12 cellular contexts compared by ENCODE assay signal in the genomic region with DNA sequence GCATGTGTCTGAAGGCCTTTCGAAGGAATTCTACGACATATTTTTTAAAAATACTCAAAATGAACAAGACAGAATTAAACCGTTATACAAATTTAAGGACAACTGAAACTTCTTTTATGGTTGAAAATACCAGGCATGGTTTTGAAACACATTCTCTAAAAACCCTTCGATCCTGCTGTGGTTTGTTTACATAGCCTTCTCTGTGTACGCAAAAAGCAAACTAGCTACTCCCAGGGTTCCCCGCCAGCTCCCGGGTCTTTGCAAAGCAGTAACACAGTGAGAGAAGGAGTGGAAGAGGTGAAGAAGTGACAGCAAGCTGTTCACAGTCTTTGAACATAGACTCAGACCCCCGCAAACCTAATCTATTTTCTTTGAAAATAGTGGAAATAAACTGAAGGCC. TPM values are rescaled to one million over a fixed set of nuclear protein-coding genes. Genes with fewer than 3 reads are reported as not detected.
A peak's percentile ranks its signal among the peaks of the same experiment; 100 is the strongest.
DNase-seq lines count a peak whose midpoint lies in the region; ATAC-seq, FAIRE-seq and TF ChIP-seq lines count a peak whose summit lies in the region.
"Had no signal": no experiment of that assay in that cellular context is flagged by ENCODE, and none has a peak within 500 bp of the region (broad histone marks: within the 10 kb centered on the region; RNA-seq: fewer than 3 reads in every experiment).

No MANE protein-coding gene starts in this region.

- no peak for ATAC-seq in A549
- ATAC-seq in HG02571 (IDR thresholded peaks at IDR 0.05; ENCODE audit: unreplicated experiment), result no peak
- ATAC-seq in HG03354 (IDR thresholded peaks at IDR 0.05; ENCODE audit: poor library complexity, severe bottlenecking, unreplicated experiment), result no peak

- no peak for TF ChIP-seq CTCF in A549 (IDR thresholded peaks at IDR 0.05)
- TF ChIP-seq CTCF in liver (IDR thresholded peaks at IDR 0.05; ENCODE audit: low read depth, low read length, missing input control), result no peak

- DNase-seq in A549 (ENCODE audit: low read depth in 1 of 2, low spot score in 1 of 2) (no peak), Ammon's horn (ENCODE audit: low spot score) (no peak), cerebellum (ENCODE audit: low spot score) (no peak)
- DNase-seq in CD8-positive, alpha-beta memory T cell, result no peak
- DNase-seq in activated T-helper 2 cell treated with anti-CD3 and anti-CD28 coated beads, Interferon-gamma antibody, Interleukin-2, Interleukin-4, amounts not matched to agents 10 μg/mL and 5 μg/mL and 100 μg/mL, durations not matched to agents 14 hours and 24 hours and 36 hours (ENCODE audit: low spot score), result no peak
- DNase-seq: COR-L47, NCI-H1930 had no signal

- intact Hi-C loops in activated T-helper 2 cell treated with anti-CD3 and anti-CD28 coated beads, Interferon-gamma antibody, Interleukin-2, Interleukin-4, amounts not matched to agents 10 μg/mL and 5 μg/mL and 100 μg/mL, durations not matched to agents 14 hours and 24 hours and 36 hours (cut with micrococcal nuclease), result loop anchor here (10.0 kb wide), 1 partner anchor 455 kb away; a partner anchor contains a TSS

- TF ChIP-seq POLR2A in A549 (IDR thresholded peaks at IDR 0.05; ENCODE audit: low read length), result no peak

- H3K27ac Mint-ChIP-seq in CD8-positive, alpha-beta memory T cell, result peak overlapping the region; percentile 97 to 100 (median 98)
- peak overlapping the region; percentile 99 for H3K27ac Mint-ChIP-seq in activated T-helper 2 cell treated with anti-CD3 and anti-CD28 coated beads, Interferon-gamma antibody, Interleukin-2, Interleukin-4, amounts not matched to agents 10 μg/mL and 5 μg/mL and 100 μg/mL, durations not matched to agents 14 hours and 24 hours and 36 hours

- H3K27me3 ChIP-seq in CD8-positive, alpha-beta memory T cell (ENCODE audit: insufficient read depth, low read length, poor library complexity, severe bottlenecking), result no peaks in the 10 kb centered on the region
- H3K27me3 ChIP-seq in liver (ENCODE audit: control insufficient read depth in 4 of 4, insufficient read depth in 4 of 4, low read length in 3 of 4), result no peaks in the 10 kb centered on the region
- H3K27me3 ChIP-seq: neutrophil had no signal

- FAIRE-seq in A549 (lab: Jason Lieb, UNC), result no peak
- FAIRE-seq: islet of Langerhans had no signal

- no peak overlapping the region for H3K9ac ChIP-seq in liver (ENCODE audit: low read depth in 1 of 2, low read length in 2 of 2)

- H3K36me3 Mint-ChIP-seq in CD8-positive, alpha-beta memory T cell, result peaks cover 4 to 28% (median 8%) of the 10 kb centered on the region in 3 donors
- H3K36me3 Mint-ChIP-seq in activated T-helper 2 cell treated with anti-CD3 and anti-CD28 coated beads, Interferon-gamma antibody, Interleukin-2, Interleukin-4, amounts not matched to agents 10 μg/mL and 5 μg/mL and 100 μg/mL, durations not matched to agents 14 hours and 24 hours and 36 hours (ENCODE audit: low read depth), result peaks cover 3% of the 10 kb centered on the region

- peaks cover 43% of the 10 kb centered on the region for H3K4me1 ChIP-seq in A549
- H3K4me1 ChIP-seq in CD8-positive, alpha-beta memory T cell (ENCODE audit: insufficient read depth, low read length), result peaks cover 73% of the 10 kb centered on the region
- H3K4me1 ChIP-seq in liver (ENCODE audit: control insufficient read depth in 4 of 4, insufficient read depth in 4 of 4, low read length in 3 of 4), result peaks cover 2 to 30% (median 17%) of the 10 kb centered on the region in 4 donors

- H3K27me3 Mint-ChIP-seq in CD8-positive, alpha-beta memory T cell, result peaks cover 0 to 2% of the 10 kb centered on the region in 2 donors
- no peaks in the 10 kb centered on the region for H3K27me3 Mint-ChIP-seq in activated T-helper 2 cell treated with anti-CD3 and anti-CD28 coated beads, Interferon-gamma antibody, Interleukin-2, Interleukin-4, amounts not matched to agents 10 μg/mL and 5 μg/mL and 100 μg/mL, durations not matched to agents 14 hours and 24 hours and 36 hours (ENCODE audit: low read depth)

- WGBS in A549 (ENCODE audit: missing lambda C conversion rate), result 53% methylated on average over 8 of the region's 8 CpGs
- WGBS in liver, result 42% methylated on average over 8 of the region's 8 CpGs

- no peaks in the 10 kb centered on the region for H3K36me3 ChIP-seq in CD8-positive, alpha-beta memory T cell (ENCODE audit: insufficient read depth, low read length)
- no peaks in the 10 kb centered on the region for H3K36me3 ChIP-seq in liver (ENCODE audit: control insufficient read depth in 4 of 4, insufficient read depth in 3 of 4, low read depth in 1 of 4, low read length in 3 of 4)
- H3K36me3 ChIP-seq: neutrophil had no signal

- H3K9me3 ChIP-seq in A549 (no peaks in the 10 kb centered on the region), liver (ENCODE audit: control insufficient read depth in 4 of 4, low read length in 3 of 4) (no peaks in the 10 kb centered on the region)
- H3K9me3 ChIP-seq in CD8-positive, alpha-beta memory T cell (ENCODE audit: low read length), result no peaks in the 10 kb centered on the region
- H3K9me3 ChIP-seq: neutrophil had no signal

- TF ChIP-seq EP300 in A549 (IDR thresholded peaks at IDR 0.05), result no peak

- peak overlapping the region; percentile 48 for H3K4me2 ChIP-seq in A549

- H3K9me3 Mint-ChIP-seq in CD8-positive, alpha-beta memory T cell, result no peaks in the 10 kb centered on the region
- no peaks in the 10 kb centered on the region for H3K9me3 Mint-ChIP-seq in activated T-helper 2 cell treated with anti-CD3 and anti-CD28 coated beads, Interferon-gamma antibody, Interleukin-2, Interleukin-4, amounts not matched to agents 10 μg/mL and 5 μg/mL and 100 μg/mL, durations not matched to agents 14 hours and 24 hours and 36 hours

- CTCF ChIA-PET in A549 (lab: Yijun Ruan, JAX), result interaction anchor here (0.6 to 1.2 kb wide), 2 partner anchors 10 to 31 kb away, joined by 3 to 4 read pairs; no protein-coding TSS in a partner anchor
- CTCF ChIA-PET in CD8-positive, alpha-beta memory T cell (lab: Charles Lee), result interaction anchor here (3.5 kb wide), 1 partner anchor 42 kb away, joined by 13 read pairs; no protein-coding TSS in a partner anchor

- TF ChIP-seq RAD21 in A549 (conservative IDR thresholded peaks at IDR 0.05 in 1 of 2, IDR thresholded peaks at IDR 0.05 in 1 of 2), result no peak
- TF ChIP-seq RAD21 in liver (IDR thresholded peaks at IDR 0.05), result peak; percentile 7 to 15

- H3K27ac ChIP-seq in A549, result peak overlapping the region; percentile 33 to 47; a peak in 4 of 6 replicates
- peak overlapping the region; percentile 69 for H3K27ac ChIP-seq in CD8-positive, alpha-beta memory T cell (ENCODE audit: low read depth, low read length)
- H3K27ac ChIP-seq in liver (ENCODE audit: low read depth in 1 of 2, low read length in 2 of 2), result peak overlapping the region; percentile 32 to 46
- H3K27ac ChIP-seq: neutrophil had no signal

- POLR2A ChIA-PET in A549 (lab: Yijun Ruan, JAX), result no interaction called here
- POLR2A ChIA-PET in CD8-positive, alpha-beta memory T cell (lab: Charles Lee), result interaction anchor here (0.6 to 1.5 kb wide), 4 partner anchors 11 to 360 kb away, joined by 3 read pairs; a partner anchor contains a TSS

- H3K4me3 ChIP-seq in A549, result no peak overlapping the region
- peak overlapping the region; percentile 30 for H3K4me3 ChIP-seq in CD8-positive, alpha-beta memory T cell (ENCODE audit: low read length)
- H3K4me3 ChIP-seq in liver (ENCODE audit: low read depth in 1 of 3, low read length in 3 of 3), result no peak overlapping the region

- peak overlapping the region; percentile 79 to 92 (median 84) for H3K4me3 Mint-ChIP-seq in CD8-positive, alpha-beta memory T cell
- H3K4me3 Mint-ChIP-seq in activated T-helper 2 cell treated with anti-CD3 and anti-CD28 coated beads, Interferon-gamma antibody, Interleukin-2, Interleukin-4, amounts not matched to agents 10 μg/mL and 5 μg/mL and 100 μg/mL, durations not matched to agents 14 hours and 24 hours and 36 hours (ENCODE audit: low read depth), result peak overlapping the region; percentile 82

- H3K4me1 Mint-ChIP-seq in CD8-positive, alpha-beta memory T cell, result peaks cover 74 to 82% (median 80%) of the 10 kb centered on the region in 3 donors
- peaks cover 89% of the 10 kb centered on the region for H3K4me1 Mint-ChIP-seq in activated T-helper 2 cell treated with anti-CD3 and anti-CD28 coated beads, Interferon-gamma antibody, Interleukin-2, Interleukin-4, amounts not matched to agents 10 μg/mL and 5 μg/mL and 100 μg/mL, durations not matched to agents 14 hours and 24 hours and 36 hours (ENCODE audit: low read depth)

TF ChIP-seq in A549, 52 proteins besides CTCF, POLR2A, EP300 and RAD21:
- TF ChIP-seq CBX8 (IDR thresholded peaks at IDR 0.05) (no peak), CHD2 (IDR thresholded peaks at IDR 0.05; ENCODE audit: low read length, partially characterized antibody) (no peak)
TF ChIP-seq in A549: peak in this region for 0.

TF ChIP-seq in liver, 16 proteins besides CTCF, POLR2A, EP300 and RAD21:
- TF ChIP-seq FOXA2 (IDR thresholded peaks at IDR 0.05), result peak; percentile 80
- TF ChIP-seq HNF4G (IDR thresholded peaks at IDR 0.05), result no peak
- TF ChIP-seq FOXA1 (IDR thresholded peaks at IDR 0.05), result peak; percentile 42
- TF ChIP-seq HNF4A (conservative IDR thresholded peaks at IDR 0.05), result peak; percentile 11 to 29

RNA-seq across cellular contexts. Expression of a gene that starts 2.2 kb away (rescaled TPM):
- polyA plus RNA-seq in A549 (2011; rRNA removed) (5.5 and 7.1 TPM in 2 replicates), A549 (2017; fragmentation: RNase III; extraction: RNeasy Plus Mini Kit Qiagen cat#74134 plus additional on column Dnase treatment) (0.43 to 0.80 TPM (median 0.43 TPM) in 3 replicates), liver (1 to 10 TPM in 1 of 2 donors, under 1 TPM in 1; 0.62 to 1.3 TPM)
- polyA plus RNA-seq in A549 (2012; cell fraction: cytosol; rRNA removed), result 0.29 and 0.30 TPM in 2 replicates
- polyA plus RNA-seq in A549 (2012; cell fraction: nucleus; rRNA removed), result 0.18 and 0.20 TPM in 2 replicates
- polyA minus RNA-seq in A549 (2011; rRNA and poly(A)+ RNA removed), result 4.4 and 4.6 TPM in 2 replicates
- total RNA-seq in CD8-positive, alpha-beta memory T cell, result 10 to 100 TPM; 43.1 to 45.2 TPM
- 228 TPM for polyA plus RNA-seq in CD8-positive, alpha-beta memory T cell
- total RNA-seq in activated T-helper 2 cell treated with anti-CD3 and anti-CD28 coated beads, Interferon-gamma antibody, Interleukin-2, Interleukin-4, amounts not matched to agents 10 μg/mL and 5 μg/mL and 100 μg/mL, durations not matched to agents 14 hours and 24 hours and 36 hours, result 16.1 and 19.9 TPM in 2 replicates
- total RNA-seq in liver (1 to 10 TPM; 1.9 to 6.4 TPM), cerebellum (12.3 TPM)
